1 cellular context compared by ENCODE assay signal in the genomic region with DNA sequence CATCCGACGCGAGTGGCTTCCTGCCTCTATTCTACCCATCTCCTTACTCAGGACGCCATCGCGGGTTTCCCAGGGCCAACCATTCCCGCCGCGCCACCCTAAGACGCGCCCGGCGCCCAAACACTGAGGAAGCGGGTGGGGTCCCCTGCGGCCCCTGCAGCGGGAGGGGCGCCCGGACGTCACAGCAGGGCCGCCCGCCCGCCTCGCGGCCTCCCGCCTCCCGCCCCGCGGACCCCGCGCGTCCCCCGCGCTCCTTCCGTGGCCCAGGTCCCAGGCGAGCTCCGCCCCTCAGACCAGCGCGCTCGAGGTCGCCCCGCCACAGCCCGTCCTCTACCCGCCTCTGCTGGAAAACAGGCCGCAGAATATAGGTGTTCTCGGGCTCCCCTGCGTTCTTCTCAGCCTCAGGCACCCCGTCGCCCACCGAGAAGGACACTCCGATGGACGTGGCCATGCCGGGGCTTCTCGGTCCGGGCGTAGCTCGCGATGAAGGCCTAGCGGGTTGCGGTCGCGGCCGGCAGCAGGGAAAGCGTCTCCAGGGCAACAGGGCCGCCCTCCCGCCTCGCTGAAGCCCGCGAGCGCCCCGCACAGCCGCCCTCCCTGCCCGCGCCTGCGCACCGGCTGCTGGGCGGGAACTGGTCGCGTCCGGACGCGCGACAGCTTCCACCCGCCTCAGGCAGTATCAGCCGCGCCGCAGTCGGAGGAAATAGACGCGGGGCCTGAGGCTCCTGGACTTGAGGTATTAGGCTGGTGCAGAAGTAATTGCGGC.
TF ChIP-seq lines count a peak whose summit lies in the region.

A gene (minus strand): TSS at position 539 of the 766 bp plus-strand sequence. CDS start 88 bp downstream, at position 451.

TF ChIP-seq in K562, 482 proteins besides CTCF, POLR2A, EP300 and RAD21 (continued from another document and continues in another):
- TF ChIP-seq, protein P1, sequence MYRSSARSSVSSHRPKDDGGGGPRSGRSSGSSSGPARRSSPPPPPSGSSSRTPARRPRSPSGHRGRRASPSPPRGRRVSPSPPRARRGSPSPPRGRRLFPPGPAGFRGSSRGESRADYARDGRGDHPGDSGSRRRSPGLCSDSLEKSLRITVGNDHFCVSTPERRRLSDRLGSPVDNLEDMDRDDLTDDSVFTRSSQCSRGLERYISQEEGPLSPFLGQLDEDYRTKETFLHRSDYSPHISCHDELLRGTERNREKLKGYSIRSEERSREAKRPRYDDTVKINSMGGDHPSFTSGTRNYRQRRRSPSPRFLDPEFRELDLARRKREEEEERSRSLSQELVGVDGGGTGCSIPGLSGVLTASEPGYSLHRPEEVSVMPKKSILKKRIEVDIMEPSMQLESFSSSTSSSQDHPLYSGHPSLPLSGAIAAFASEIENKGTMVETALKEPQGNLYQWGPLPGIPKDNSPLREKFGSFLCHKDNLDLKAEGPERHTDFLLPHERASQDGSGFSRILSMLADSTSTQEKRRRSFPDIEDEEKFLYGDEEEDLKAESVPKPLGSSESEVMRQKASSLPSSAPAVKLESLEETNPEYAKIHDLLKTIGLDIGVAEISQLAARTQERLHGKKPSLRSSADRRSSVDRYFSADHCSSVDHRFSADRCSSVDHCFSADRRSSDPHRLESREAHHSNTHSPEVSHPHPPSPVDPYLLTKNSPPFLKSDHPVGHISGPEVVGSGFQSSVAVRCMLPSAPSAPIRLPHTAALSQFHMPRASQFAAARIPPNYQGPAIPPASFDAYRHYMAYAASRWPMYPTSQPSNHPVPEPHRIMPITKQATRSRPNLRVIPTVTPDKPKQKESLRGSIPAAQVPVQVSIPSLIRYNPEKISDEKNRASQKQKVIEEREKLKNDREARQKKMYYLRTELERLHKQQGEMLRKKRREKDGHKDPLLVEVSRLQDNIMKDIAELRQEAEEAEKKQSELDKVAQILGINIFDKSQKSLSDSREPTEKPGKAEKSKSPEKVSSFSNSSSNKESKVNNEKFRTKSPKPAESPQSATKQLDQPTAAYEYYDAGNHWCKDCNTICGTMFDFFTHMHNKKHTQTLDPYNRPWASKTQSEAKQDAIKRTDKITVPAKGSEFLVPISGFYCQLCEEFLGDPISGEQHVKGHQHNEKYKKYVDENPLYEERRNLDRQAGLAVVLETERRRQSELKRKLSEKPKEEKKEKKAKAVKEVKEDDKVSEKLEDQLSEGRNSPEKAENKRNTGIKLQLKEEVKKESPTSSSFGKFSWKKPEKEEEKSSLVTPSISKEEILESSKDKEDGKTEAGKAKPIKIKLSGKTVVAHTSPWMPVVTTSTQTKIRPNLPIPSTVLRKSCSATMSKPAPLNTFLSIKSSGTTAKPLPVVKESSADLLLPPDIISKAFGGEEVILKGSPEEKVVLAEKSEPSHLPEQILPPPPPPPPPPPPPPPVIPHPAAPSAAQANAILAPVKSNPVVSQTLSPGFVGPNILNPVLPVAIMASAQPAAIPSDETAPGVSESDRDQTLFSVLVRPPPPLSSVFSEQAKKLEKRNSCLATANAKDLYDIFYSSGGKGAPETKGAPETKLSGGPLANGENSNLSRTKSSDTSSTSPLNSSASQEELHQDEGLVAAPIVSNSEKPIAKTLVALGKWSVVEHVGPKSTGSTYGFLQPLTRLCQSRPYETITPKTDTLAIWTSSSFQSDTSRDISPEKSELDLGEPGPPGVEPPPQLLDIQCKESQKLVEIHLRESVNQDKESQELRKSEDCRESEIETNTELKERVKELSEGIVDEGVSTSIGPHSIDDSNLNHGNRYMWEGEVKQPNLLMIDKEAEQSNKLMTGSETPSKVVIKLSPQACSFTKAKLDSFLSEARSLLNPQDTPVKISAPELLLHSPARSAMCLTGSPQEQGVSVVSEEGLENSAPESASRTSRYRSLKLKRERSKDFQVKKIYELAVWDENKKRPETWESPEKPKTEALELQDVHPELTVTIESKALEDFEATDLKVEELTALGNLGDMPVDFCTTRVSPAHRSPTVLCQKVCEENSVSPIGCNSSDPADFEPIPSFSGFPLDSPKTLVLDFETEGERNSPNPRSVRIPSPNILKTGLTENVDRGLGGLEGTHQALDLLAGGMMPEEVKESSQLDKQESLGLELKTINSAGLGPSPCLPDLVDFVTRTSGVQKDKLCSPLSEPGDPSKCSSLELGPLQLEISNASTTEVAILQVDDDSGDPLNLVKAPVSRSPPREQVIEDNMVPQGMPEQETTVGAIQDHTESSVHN (IDR thresholded peaks at IDR 0.05; ENCODE audit: borderline replicate concordance in 1 of 2, low read depth in 1 of 2) = no peak
- peak; percentile 95 for TF ChIP-seq CREB1 (IDR thresholded peaks at IDR 0.05)
- TF ChIP-seq CREB1 (CRISPR knock-in tag; IDR thresholded peaks at IDR 0.05) = peak; percentile 94
- TF ChIP-seq, protein P2, sequence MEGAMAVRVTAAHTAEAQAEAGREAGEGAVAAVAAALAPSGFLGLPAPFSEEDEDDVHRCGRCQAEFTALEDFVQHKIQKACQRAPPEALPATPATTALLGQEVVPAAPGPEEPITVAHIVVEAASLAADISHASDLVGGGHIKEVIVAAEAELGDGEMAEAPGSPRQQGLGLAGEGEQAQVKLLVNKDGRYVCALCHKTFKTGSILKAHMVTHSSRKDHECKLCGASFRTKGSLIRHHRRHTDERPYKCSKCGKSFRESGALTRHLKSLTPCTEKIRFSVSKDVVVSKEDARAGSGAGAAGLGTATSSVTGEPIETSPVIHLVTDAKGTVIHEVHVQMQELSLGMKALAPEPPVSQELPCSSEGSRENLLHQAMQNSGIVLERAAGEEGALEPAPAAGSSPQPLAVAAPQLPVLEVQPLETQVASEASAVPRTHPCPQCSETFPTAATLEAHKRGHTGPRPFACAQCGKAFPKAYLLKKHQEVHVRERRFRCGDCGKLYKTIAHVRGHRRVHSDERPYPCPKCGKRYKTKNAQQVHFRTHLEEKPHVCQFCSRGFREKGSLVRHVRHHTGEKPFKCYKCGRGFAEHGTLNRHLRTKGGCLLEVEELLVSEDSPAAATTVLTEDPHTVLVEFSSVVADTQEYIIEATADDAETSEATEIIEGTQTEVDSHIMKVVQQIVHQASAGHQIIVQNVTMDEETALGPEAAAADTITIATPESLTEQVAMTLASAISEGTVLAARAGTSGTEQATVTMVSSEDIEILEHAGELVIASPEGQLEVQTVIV (CRISPR knock-in tag; IDR thresholded peaks at IDR 0.05; ENCODE audit: borderline replicate concordance) = peak; percentile 68; the same call in 1 of the 2 replicates
- peak; percentile 69 for TF ChIP-seq RBBP5 (IDR thresholded peaks at IDR 0.05; ENCODE audit: borderline replicate concordance, insufficient read depth, low read length, poor library complexity, severe bottlenecking)
- TF ChIP-seq KLF16 (IDR thresholded peaks at IDR 0.05) = peak; percentile 69
- no peak for TF ChIP-seq PTRF (tag; IDR thresholded peaks at IDR 0.05)
- TF ChIP-seq ELF2 (CRISPR knock-in tag; IDR thresholded peaks at IDR 0.05) = no peak
- TF ChIP-seq TARDBP (IDR thresholded peaks at IDR 0.05) = no peak; the same call in 1 of the 2 replicates
- TF ChIP-seq, protein P3, sequence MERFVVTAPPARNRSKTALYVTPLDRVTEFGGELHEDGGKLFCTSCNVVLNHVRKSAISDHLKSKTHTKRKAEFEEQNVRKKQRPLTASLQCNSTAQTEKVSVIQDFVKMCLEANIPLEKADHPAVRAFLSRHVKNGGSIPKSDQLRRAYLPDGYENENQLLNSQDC (CRISPR knock-in tag; IDR thresholded peaks at IDR 0.05) = 0 out of 2 replicates have a peak, but pooled peaks have one; percentile 7
- TF ChIP-seq NFXL1 (CRISPR knock-in tag; IDR thresholded peaks at IDR 0.05) = no peak
- no peak for TF ChIP-seq ZKSCAN1 (IDR thresholded peaks at IDR 0.05; ENCODE audit: low read depth, low read length)
- TF ChIP-seq, protein P4, sequence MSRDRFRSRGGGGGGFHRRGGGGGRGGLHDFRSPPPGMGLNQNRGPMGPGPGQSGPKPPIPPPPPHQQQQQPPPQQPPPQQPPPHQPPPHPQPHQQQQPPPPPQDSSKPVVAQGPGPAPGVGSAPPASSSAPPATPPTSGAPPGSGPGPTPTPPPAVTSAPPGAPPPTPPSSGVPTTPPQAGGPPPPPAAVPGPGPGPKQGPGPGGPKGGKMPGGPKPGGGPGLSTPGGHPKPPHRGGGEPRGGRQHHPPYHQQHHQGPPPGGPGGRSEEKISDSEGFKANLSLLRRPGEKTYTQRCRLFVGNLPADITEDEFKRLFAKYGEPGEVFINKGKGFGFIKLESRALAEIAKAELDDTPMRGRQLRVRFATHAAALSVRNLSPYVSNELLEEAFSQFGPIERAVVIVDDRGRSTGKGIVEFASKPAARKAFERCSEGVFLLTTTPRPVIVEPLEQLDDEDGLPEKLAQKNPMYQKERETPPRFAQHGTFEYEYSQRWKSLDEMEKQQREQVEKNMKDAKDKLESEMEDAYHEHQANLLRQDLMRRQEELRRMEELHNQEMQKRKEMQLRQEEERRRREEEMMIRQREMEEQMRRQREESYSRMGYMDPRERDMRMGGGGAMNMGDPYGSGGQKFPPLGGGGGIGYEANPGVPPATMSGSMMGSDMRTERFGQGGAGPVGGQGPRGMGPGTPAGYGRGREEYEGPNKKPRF (IDR thresholded peaks at IDR 0.05; ENCODE audit: low read depth, low read length) = no peak
- TF ChIP-seq, protein P5, sequence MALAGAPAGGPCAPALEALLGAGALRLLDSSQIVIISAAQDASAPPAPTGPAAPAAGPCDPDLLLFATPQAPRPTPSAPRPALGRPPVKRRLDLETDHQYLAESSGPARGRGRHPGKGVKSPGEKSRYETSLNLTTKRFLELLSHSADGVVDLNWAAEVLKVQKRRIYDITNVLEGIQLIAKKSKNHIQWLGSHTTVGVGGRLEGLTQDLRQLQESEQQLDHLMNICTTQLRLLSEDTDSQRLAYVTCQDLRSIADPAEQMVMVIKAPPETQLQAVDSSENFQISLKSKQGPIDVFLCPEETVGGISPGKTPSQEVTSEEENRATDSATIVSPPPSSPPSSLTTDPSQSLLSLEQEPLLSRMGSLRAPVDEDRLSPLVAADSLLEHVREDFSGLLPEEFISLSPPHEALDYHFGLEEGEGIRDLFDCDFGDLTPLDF (CRISPR knock-in tag; IDR thresholded peaks at IDR 0.05) = peak; percentile 92
- TF ChIP-seq ZNF23 (CRISPR knock-in tag; IDR thresholded peaks at IDR 0.05) = peak; percentile 10; the same call in 1 of the 2 replicates
- peak; percentile 93 for TF ChIP-seq ZBTB17 (CRISPR knock-in tag; IDR thresholded peaks at IDR 0.05)
- no peak for TF ChIP-seq HMG20A (CRISPR knock-in tag; conservative IDR thresholded peaks at IDR 0.05)
- peak; percentile 70 for TF ChIP-seq MYNN (IDR thresholded peaks at IDR 0.05)
- no peak for TF ChIP-seq MYNN (CRISPR knock-in tag; IDR thresholded peaks at IDR 0.05)
- TF ChIP-seq SETDB1 (IDR thresholded peaks at IDR 0.05; ENCODE audit: low read length) = peak; percentile 12
- TF ChIP-seq, protein P6, sequence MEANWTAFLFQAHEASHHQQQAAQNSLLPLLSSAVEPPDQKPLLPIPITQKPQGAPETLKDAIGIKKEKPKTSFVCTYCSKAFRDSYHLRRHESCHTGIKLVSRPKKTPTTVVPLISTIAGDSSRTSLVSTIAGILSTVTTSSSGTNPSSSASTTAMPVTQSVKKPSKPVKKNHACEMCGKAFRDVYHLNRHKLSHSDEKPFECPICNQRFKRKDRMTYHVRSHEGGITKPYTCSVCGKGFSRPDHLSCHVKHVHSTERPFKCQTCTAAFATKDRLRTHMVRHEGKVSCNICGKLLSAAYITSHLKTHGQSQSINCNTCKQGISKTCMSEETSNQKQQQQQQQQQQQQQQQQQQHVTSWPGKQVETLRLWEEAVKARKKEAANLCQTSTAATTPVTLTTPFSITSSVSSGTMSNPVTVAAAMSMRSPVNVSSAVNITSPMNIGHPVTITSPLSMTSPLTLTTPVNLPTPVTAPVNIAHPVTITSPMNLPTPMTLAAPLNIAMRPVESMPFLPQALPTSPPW (CRISPR knock-in tag; IDR thresholded peaks at IDR 0.05) = peak; percentile 89
- peak; percentile 27; the same call in 1 of the 2 replicates for TF ChIP-seq ZNF431 (CRISPR knock-in tag; IDR thresholded peaks at IDR 0.05)
- TF ChIP-seq, protein P7, sequence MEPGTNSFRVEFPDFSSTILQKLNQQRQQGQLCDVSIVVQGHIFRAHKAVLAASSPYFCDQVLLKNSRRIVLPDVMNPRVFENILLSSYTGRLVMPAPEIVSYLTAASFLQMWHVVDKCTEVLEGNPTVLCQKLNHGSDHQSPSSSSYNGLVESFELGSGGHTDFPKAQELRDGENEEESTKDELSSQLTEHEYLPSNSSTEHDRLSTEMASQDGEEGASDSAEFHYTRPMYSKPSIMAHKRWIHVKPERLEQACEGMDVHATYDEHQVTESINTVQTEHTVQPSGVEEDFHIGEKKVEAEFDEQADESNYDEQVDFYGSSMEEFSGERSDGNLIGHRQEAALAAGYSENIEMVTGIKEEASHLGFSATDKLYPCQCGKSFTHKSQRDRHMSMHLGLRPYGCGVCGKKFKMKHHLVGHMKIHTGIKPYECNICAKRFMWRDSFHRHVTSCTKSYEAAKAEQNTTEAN (CRISPR knock-in tag; IDR thresholded peaks at IDR 0.05) = 0 out of 2 replicates have a peak, but pooled peaks have one; percentile 83
- TF ChIP-seq, protein P8, sequence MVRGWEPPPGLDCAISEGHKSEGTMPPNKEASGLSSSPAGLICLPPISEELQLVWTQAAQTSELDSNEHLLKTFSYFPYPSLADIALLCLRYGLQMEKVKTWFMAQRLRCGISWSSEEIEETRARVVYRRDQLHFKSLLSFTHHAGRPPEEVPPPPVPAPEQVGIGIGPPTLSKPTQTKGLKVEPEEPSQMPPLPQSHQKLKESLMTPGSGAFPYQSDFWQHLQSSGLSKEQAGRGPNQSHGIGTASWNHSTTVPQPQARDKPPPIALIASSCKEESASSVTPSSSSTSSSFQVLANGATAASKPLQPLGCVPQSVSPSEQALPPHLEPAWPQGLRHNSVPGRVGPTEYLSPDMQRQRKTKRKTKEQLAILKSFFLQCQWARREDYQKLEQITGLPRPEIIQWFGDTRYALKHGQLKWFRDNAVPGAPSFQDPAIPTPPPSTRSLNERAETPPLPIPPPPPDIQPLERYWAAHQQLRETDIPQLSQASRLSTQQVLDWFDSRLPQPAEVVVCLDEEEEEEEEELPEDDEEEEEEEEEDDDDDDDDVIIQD (CRISPR knock-in tag; IDR thresholded peaks at IDR 0.05) = no peak
- no peak for TF ChIP-seq MAFF (IDR thresholded peaks at IDR 0.05; ENCODE audit: low read length)
- no peak for TF ChIP-seq HDAC6 (IDR thresholded peaks at IDR 0.05; ENCODE audit: low read depth, low read length)
- TF ChIP-seq, protein P9, sequence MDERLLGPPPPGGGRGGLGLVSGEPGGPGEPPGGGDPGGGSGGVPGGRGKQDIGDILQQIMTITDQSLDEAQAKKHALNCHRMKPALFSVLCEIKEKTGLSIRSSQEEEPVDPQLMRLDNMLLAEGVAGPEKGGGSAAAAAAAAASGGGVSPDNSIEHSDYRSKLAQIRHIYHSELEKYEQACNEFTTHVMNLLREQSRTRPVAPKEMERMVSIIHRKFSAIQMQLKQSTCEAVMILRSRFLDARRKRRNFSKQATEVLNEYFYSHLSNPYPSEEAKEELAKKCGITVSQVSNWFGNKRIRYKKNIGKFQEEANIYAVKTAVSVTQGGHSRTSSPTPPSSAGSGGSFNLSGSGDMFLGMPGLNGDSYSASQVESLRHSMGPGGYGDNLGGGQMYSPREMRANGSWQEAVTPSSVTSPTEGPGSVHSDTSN (CRISPR knock-in tag; IDR thresholded peaks at IDR 0.05; ENCODE audit: low read depth) = no peak
- TF ChIP-seq, protein P9 (tag; conservative IDR thresholded peaks at IDR 0.05; ENCODE audit: low read depth) = no peak
- no peak for TF ChIP-seq CHCHD3 (CRISPR knock-in tag; IDR thresholded peaks at IDR 0.05)
- no peak for TF ChIP-seq SREBF2 (CRISPR knock-in tag; IDR thresholded peaks at IDR 0.05)
- TF ChIP-seq ESRRB (CRISPR knock-in tag; IDR thresholded peaks at IDR 0.05; ENCODE audit: borderline replicate concordance) = no peak
